ENCODE assay signal across 37 cellular contexts in genomic region chr9:130925050-130925678, GRCh38. TPM values are rescaled to one million over a fixed set of nuclear protein-coding genes. Genes with fewer than 3 reads are reported as not detected.
"Had no signal": no experiment of that assay in that cellular context is flagged by ENCODE, and none has a peak within 500 bp of the region (broad histone marks: within the 10 kb centered on the region; RNA-seq: fewer than 3 reads in every experiment).

No MANE protein-coding gene starts in this region.

- H3K9me3 ChIP-seq: adrenal gland, body of pancreas, esophagus muscularis mucosa, gastrocnemius medialis, heart left ventricle had no signal

- H3K27me3 Mint-ChIP-seq: activated CD4-positive, alpha-beta T cell treated with anti-CD3 and anti-CD28 coated beads, Interleukin-2, amount 10 ng/mL, durations not matched to agents 24 days and 14 days; activated naive CD4-positive, alpha-beta T cell treated with anti-CD3 and anti-CD28 coated beads, Interleukin-2, amount 50 U/mL, for 24 hours had no signal

- H3K4me3 Mint-ChIP-seq: activated CD4-positive, alpha-beta memory T cell treated with anti-CD3 and anti-CD28 coated beads for 36 hours; activated CD4-positive, alpha-beta T cell treated with anti-CD3 and anti-CD28 coated beads for 36 hours; activated CD4-positive, alpha-beta T cell treated with anti-CD3 and anti-CD28 coated beads, Interleukin-2, amount 10 ng/mL, durations not matched to agents 24 days and 14 days; activated CD8-positive, alpha-beta memory T cell treated with anti-CD3 and anti-CD28 coated beads, Interleukin-2, amount 10 ng/mL, durations not matched to agents 7 days and 5 days; activated CD8-positive, alpha-beta T cell treated with anti-CD3 and anti-CD28 coated beads, Interleukin-2, amount 10 ng/mL, durations not matched to agents 7 days and 5 days; activated naive CD4-positive, alpha-beta T cell treated with anti-CD3 and anti-CD28 coated beads for 36 hours; activated naive CD4-positive, alpha-beta T cell treated with anti-CD3 and anti-CD28 coated beads, Interleukin-2, amount 50 U/mL, for 24 hours; activated naive CD8-positive, alpha-beta T cell treated with anti-CD3 and anti-CD28 coated beads for 36 hours; activated naive CD8-positive, alpha-beta T cell treated with anti-CD3 and anti-CD28 coated beads, Interleukin-2, amount 50 U/mL, for 24 hours; activated T-helper 1 cell treated with anti-CD3 and anti-CD28 coated beads, Interleukin-12 subunit alpha, Interleukin-12 subunit beta, Interleukin-2, Interleukin-4 antibody, amounts not matched to agents 30 ng/mL and 10 ng/mL and 1 ng/mL, durations not matched to agents 14 hours and 24 hours and 36 hours; effector memory CD8-positive, alpha-beta T cell had no signal

- H3K27ac ChIP-seq: adrenal gland, body of pancreas, esophagus muscularis mucosa, foreskin keratinocyte, gastrocnemius medialis, heart left ventricle had no signal

- H3K27ac Mint-ChIP-seq: activated CD4-positive, alpha-beta memory T cell treated with anti-CD3 and anti-CD28 coated beads for 36 hours; activated CD4-positive, alpha-beta T cell treated with anti-CD3 and anti-CD28 coated beads for 36 hours; activated CD4-positive, alpha-beta T cell treated with anti-CD3 and anti-CD28 coated beads, Interleukin-2, amount 10 ng/mL, durations not matched to agents 24 days and 14 days; activated CD8-positive, alpha-beta memory T cell treated with anti-CD3 and anti-CD28 coated beads, Interleukin-2, amount 10 ng/mL, durations not matched to agents 7 days and 5 days; activated CD8-positive, alpha-beta T cell treated with anti-CD3 and anti-CD28 coated beads, Interleukin-2, amount 10 ng/mL, durations not matched to agents 7 days and 5 days; activated naive CD4-positive, alpha-beta T cell treated with anti-CD3 and anti-CD28 coated beads for 36 hours; activated naive CD4-positive, alpha-beta T cell treated with anti-CD3 and anti-CD28 coated beads, Interleukin-2, amount 50 U/mL, for 24 hours; activated naive CD8-positive, alpha-beta T cell treated with anti-CD3 and anti-CD28 coated beads for 36 hours; activated naive CD8-positive, alpha-beta T cell treated with anti-CD3 and anti-CD28 coated beads, Interleukin-2, amount 50 U/mL, for 24 hours; activated T-helper 1 cell treated with anti-CD3 and anti-CD28 coated beads, Interleukin-12 subunit alpha, Interleukin-12 subunit beta, Interleukin-2, Interleukin-4 antibody, amounts not matched to agents 30 ng/mL and 10 ng/mL and 1 ng/mL, durations not matched to agents 14 hours and 24 hours and 36 hours; activated T-helper 2 cell treated with anti-CD3 and anti-CD28 coated beads, Interferon-gamma antibody, Interleukin-2, Interleukin-4, amounts not matched to agents 10 μg/mL and 5 μg/mL and 100 μg/mL, durations not matched to agents 14 hours and 24 hours and 36 hours; effector memory CD8-positive, alpha-beta T cell had no signal

- FAIRE-seq: colon had no signal

- H3K36me3 ChIP-seq: adrenal gland, esophagus muscularis mucosa, gastrocnemius medialis, heart left ventricle had no signal

- DNase-seq: activated CD4-positive, alpha-beta memory T cell treated with anti-CD3 and anti-CD28 coated beads for 36 hours; activated CD4-positive, alpha-beta T cell treated with anti-CD3 and anti-CD28 coated beads for 36 hours; activated CD4-positive, alpha-beta T cell treated with anti-CD3 and anti-CD28 coated beads, Interleukin-2, amount 10 ng/mL, durations not matched to agents 24 days and 14 days; activated CD4-positive, CD25-positive, alpha-beta regulatory T cell; activated CD4-positive, CD25-positive, alpha-beta regulatory T cell treated with anti-CD3 and anti-CD28 coated beads, Interleukin-2, amount 50 U/mL, for 72 hours; activated CD8-positive, alpha-beta memory T cell treated with anti-CD3 and anti-CD28 coated beads, Interleukin-2, amount 10 ng/mL, durations not matched to agents 7 days and 5 days; activated CD8-positive, alpha-beta memory T cell treated with anti-CD3 and anti-CD28 coated beads, Interleukin-2, amount 50 U/mL, for 4 hours; activated CD8-positive, alpha-beta T cell treated with anti-CD3 and anti-CD28 coated beads, Interleukin-2, amount 10 ng/mL, durations not matched to agents 7 days and 5 days; activated effector memory CD4-positive, alpha-beta T cell treated with anti-CD3 and anti-CD28 coated beads, Interleukin-2, amount 50 U/mL, for 16 hours; activated naive CD4-positive, alpha-beta T cell treated with anti-CD3 and anti-CD28 coated beads for 36 hours; activated naive CD8-positive, alpha-beta T cell treated with anti-CD3 and anti-CD28 coated beads for 36 hours; activated naive CD8-positive, alpha-beta T cell treated with anti-CD3 and anti-CD28 coated beads, Interleukin-2, amount 50 U/mL, for 24 hours; activated T-cell treated with anti-CD3 and anti-CD28 coated beads, Interleukin-2, amount 50 U/mL, for 1 hour; activated T-cell treated with anti-CD3 and anti-CD28 coated beads, Interleukin-2, amount 50 U/mL, for 48 hours; adrenal gland; amygdala; aorta; body of pancreas; caudate nucleus; cortex of kidney; dermis blood vessel endothelial cell; effector CD4-positive, alpha-beta T cell; effector memory CD8-positive, alpha-beta T cell; erythroblast; foreskin keratinocyte; gastrocnemius medialis; glutamatergic neuron; heart left ventricle; T-helper 2 cell had no signal

- H3K4me1 Mint-ChIP-seq: activated CD4-positive, alpha-beta T cell treated with anti-CD3 and anti-CD28 coated beads for 36 hours; activated CD4-positive, alpha-beta T cell treated with anti-CD3 and anti-CD28 coated beads, Interleukin-2, amount 10 ng/mL, durations not matched to agents 24 days and 14 days; activated CD8-positive, alpha-beta memory T cell treated with anti-CD3 and anti-CD28 coated beads, Interleukin-2, amount 10 ng/mL, durations not matched to agents 7 days and 5 days; activated naive CD4-positive, alpha-beta T cell treated with anti-CD3 and anti-CD28 coated beads, Interleukin-2, amount 50 U/mL, for 24 hours; activated naive CD8-positive, alpha-beta T cell treated with anti-CD3 and anti-CD28 coated beads for 36 hours; activated naive CD8-positive, alpha-beta T cell treated with anti-CD3 and anti-CD28 coated beads, Interleukin-2, amount 50 U/mL, for 24 hours had no signal

- H3K36me3 Mint-ChIP-seq: activated CD4-positive, alpha-beta memory T cell treated with anti-CD3 and anti-CD28 coated beads for 36 hours; activated CD8-positive, alpha-beta memory T cell treated with anti-CD3 and anti-CD28 coated beads, Interleukin-2, amount 10 ng/mL, durations not matched to agents 7 days and 5 days; activated naive CD4-positive, alpha-beta T cell treated with anti-CD3 and anti-CD28 coated beads, Interleukin-2, amount 50 U/mL, for 24 hours; activated naive CD8-positive, alpha-beta T cell treated with anti-CD3 and anti-CD28 coated beads for 36 hours had no signal

- ATAC-seq: activated CD4-positive, alpha-beta T cell treated with anti-CD3 and anti-CD28 coated beads for 36 hours; activated CD8-positive, alpha-beta memory T cell treated with anti-CD3 and anti-CD28 coated beads, Interleukin-2, amount 10 ng/mL, durations not matched to agents 7 days and 5 days; activated CD8-positive, alpha-beta T cell treated with anti-CD3 and anti-CD28 coated beads, Interleukin-2, amount 10 ng/mL, durations not matched to agents 7 days and 5 days; activated naive CD8-positive, alpha-beta T cell treated with anti-CD3 and anti-CD28 coated beads, Interleukin-2, amount 50 U/mL, for 24 hours; body of pancreas; effector memory CD8-positive, alpha-beta T cell; foreskin keratinocyte; gastrocnemius medialis; heart left ventricle had no signal

- H3K27me3 ChIP-seq: adrenal gland, body of pancreas had no signal

- H3K9me3 Mint-ChIP-seq: activated CD4-positive, alpha-beta memory T cell treated with anti-CD3 and anti-CD28 coated beads for 36 hours; activated CD4-positive, alpha-beta T cell treated with anti-CD3 and anti-CD28 coated beads, Interleukin-2, amount 10 ng/mL, durations not matched to agents 24 days and 14 days; activated naive CD4-positive, alpha-beta T cell treated with anti-CD3 and anti-CD28 coated beads for 36 hours; activated naive CD4-positive, alpha-beta T cell treated with anti-CD3 and anti-CD28 coated beads, Interleukin-2, amount 50 U/mL, for 24 hours; activated naive CD8-positive, alpha-beta T cell treated with anti-CD3 and anti-CD28 coated beads for 36 hours; activated naive CD8-positive, alpha-beta T cell treated with anti-CD3 and anti-CD28 coated beads, Interleukin-2, amount 50 U/mL, for 24 hours; activated T-helper 1 cell treated with anti-CD3 and anti-CD28 coated beads, Interleukin-12 subunit alpha, Interleukin-12 subunit beta, Interleukin-2, Interleukin-4 antibody, amounts not matched to agents 30 ng/mL and 10 ng/mL and 1 ng/mL, durations not matched to agents 14 hours and 24 hours and 36 hours; activated T-helper 2 cell treated with anti-CD3 and anti-CD28 coated beads, Interferon-gamma antibody, Interleukin-2, Interleukin-4, amounts not matched to agents 10 μg/mL and 5 μg/mL and 100 μg/mL, durations not matched to agents 14 hours and 24 hours and 36 hours; effector memory CD8-positive, alpha-beta T cell had no signal

- H3K4me3 ChIP-seq: adrenal gland, body of pancreas, esophagus muscularis mucosa, gastrocnemius medialis, heart left ventricle had no signal

- H3K4me1 ChIP-seq: gastrocnemius medialis had no signal

RNA-seq across cellular contexts. Expression of gene FIBCD1, which starts 13.9 kb away (rescaled TPM):
- total RNA-seq: activated CD4-positive, alpha-beta memory T cell treated with anti-CD3 and anti-CD28 coated beads for 36 hours; activated CD4-positive, alpha-beta T cell treated with anti-CD3 and anti-CD28 coated beads for 36 hours; activated CD4-positive, alpha-beta T cell treated with anti-CD3 and anti-CD28 coated beads, Interleukin-2, amount 10 ng/mL, durations not matched to agents 24 days and 14 days; activated CD8-positive, alpha-beta memory T cell treated with anti-CD3 and anti-CD28 coated beads for 36 hours; activated CD8-positive, alpha-beta memory T cell treated with anti-CD3 and anti-CD28 coated beads, Interleukin-2, amount 10 ng/mL, durations not matched to agents 7 days and 5 days; activated CD8-positive, alpha-beta T cell treated with anti-CD3 and anti-CD28 coated beads, Interleukin-2, amount 10 ng/mL, durations not matched to agents 7 days and 5 days; activated naive CD4-positive, alpha-beta T cell treated with anti-CD3 and anti-CD28 coated beads for 36 hours; activated naive CD8-positive, alpha-beta T cell treated with anti-CD3 and anti-CD28 coated beads for 36 hours; activated T-helper 1 cell treated with anti-CD3 and anti-CD28 coated beads, Interleukin-12 subunit alpha, Interleukin-12 subunit beta, Interleukin-2, Interleukin-4 antibody, amounts not matched to agents 30 ng/mL and 10 ng/mL and 1 ng/mL, durations not matched to agents 14 hours and 24 hours and 36 hours; activated T-helper 2 cell treated with anti-CD3 and anti-CD28 coated beads, Interferon-gamma antibody, Interleukin-2, Interleukin-4, amounts not matched to agents 10 μg/mL and 5 μg/mL and 100 μg/mL, durations not matched to agents 14 hours and 24 hours and 36 hours; aorta; gastrocnemius medialis; T-helper 1 cell treated with Interleukin-12 subunit alpha and Interleukin-12 subunit beta and Interleukin-4 antibody, amounts not matched to agents 30 ng/mL and 1 ng/mL, for 36 hours had no signal

RNA-seq across cellular contexts. Expression of gene QRFP, which starts 28.6 kb away (rescaled TPM):
- total RNA-seq: activated CD4-positive, alpha-beta memory T cell treated with anti-CD3 and anti-CD28 coated beads for 36 hours; activated CD4-positive, alpha-beta T cell treated with anti-CD3 and anti-CD28 coated beads for 36 hours; activated CD4-positive, alpha-beta T cell treated with anti-CD3 and anti-CD28 coated beads, Interleukin-2, amount 10 ng/mL, durations not matched to agents 24 days and 14 days; activated CD8-positive, alpha-beta memory T cell treated with anti-CD3 and anti-CD28 coated beads for 36 hours; activated CD8-positive, alpha-beta memory T cell treated with anti-CD3 and anti-CD28 coated beads, Interleukin-2, amount 10 ng/mL, durations not matched to agents 7 days and 5 days; activated CD8-positive, alpha-beta T cell treated with anti-CD3 and anti-CD28 coated beads, Interleukin-2, amount 10 ng/mL, durations not matched to agents 7 days and 5 days; activated naive CD4-positive, alpha-beta T cell treated with anti-CD3 and anti-CD28 coated beads for 36 hours; activated naive CD8-positive, alpha-beta T cell treated with anti-CD3 and anti-CD28 coated beads for 36 hours; activated T-helper 1 cell treated with anti-CD3 and anti-CD28 coated beads, Interleukin-12 subunit alpha, Interleukin-12 subunit beta, Interleukin-2, Interleukin-4 antibody, amounts not matched to agents 30 ng/mL and 10 ng/mL and 1 ng/mL, durations not matched to agents 14 hours and 24 hours and 36 hours; activated T-helper 2 cell treated with anti-CD3 and anti-CD28 coated beads, Interferon-gamma antibody, Interleukin-2, Interleukin-4, amounts not matched to agents 10 μg/mL and 5 μg/mL and 100 μg/mL, durations not matched to agents 14 hours and 24 hours and 36 hours; adrenal gland; aorta; body of pancreas; chondrocyte; dermis blood vessel endothelial cell; esophagus muscularis mucosa; foreskin keratinocyte; gastrocnemius medialis; heart left ventricle; T-helper 1 cell treated with Interleukin-12 subunit alpha and Interleukin-12 subunit beta and Interleukin-4 antibody, amounts not matched to agents 30 ng/mL and 1 ng/mL, for 36 hours had no signal
- polyA plus RNA-seq: adrenal gland, aorta, foreskin keratinocyte, heart left ventricle had no signal
